In the genomic region with DNA sequence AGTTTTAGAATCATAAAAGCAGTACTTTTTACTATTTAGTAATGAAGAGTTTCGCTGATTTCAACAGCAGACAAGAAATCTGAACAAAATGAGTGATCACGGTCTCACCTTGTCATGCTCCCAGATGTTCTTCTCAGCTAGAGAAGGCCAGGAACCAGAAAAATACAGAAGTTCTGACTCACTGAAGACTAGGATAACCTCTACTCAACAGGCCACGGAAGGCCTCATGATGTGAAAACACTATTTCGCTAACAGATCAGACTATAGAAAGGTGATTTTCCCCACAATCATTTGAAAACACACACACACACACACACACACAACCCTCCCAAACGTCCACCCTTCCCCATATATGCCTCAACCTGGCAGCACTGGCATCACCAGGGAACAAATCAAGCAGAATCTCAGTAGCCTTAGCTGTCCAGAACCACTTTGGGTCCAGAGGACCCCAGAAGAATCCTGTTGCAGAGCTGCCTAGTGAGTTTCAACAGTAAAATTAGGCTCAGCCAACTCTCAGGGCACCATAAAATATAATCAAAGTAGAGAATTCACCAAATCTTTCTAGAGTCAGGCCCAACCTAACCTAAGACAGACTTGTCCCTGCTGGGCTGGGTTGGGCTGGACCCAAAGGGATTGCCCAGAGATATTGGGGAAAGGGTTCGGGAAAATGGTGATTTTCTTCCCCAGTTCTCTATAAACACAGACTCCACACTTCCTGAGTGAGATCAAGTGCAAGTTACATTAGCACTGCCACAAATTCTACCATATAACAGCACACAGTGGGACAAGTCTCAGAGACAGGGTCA, we compare ENCODE assay signal across 9 cellular contexts. TPM values are rescaled to one million over a fixed set of nuclear protein-coding genes. Genes with fewer than 3 reads are reported as not detected.
A peak's percentile ranks its signal among the peaks of the same experiment; 100 is the strongest.
DNase-seq lines count a peak whose midpoint lies in the region; ATAC-seq and TF ChIP-seq lines count a peak whose summit lies in the region.
"Had no signal": no experiment of that assay in that cellular context is flagged by ENCODE, and none has a peak within 500 bp of the region (broad histone marks: within the 10 kb centered on the region; RNA-seq: fewer than 3 reads in every experiment).

No MANE protein-coding gene starts in this region.

- H3K4me1 ChIP-seq in DOHH2 (ENCODE audit: control insufficient read depth, low read length) (peaks cover 14% of the 10 kb centered on the region), transverse colon (peaks cover 0 to 43% (median 2%) of the 10 kb centered on the region in 4 donors), left lung (peaks cover 7 to 28% of the 10 kb centered on the region in 2 donors)

- H3K36me3 ChIP-seq in DOHH2 (ENCODE audit: control insufficient read depth, low read length) (peaks cover 4% of the 10 kb centered on the region), transverse colon (no peaks in the 10 kb centered on the region), WERI-Rb-1 (peaks cover 7% of the 10 kb centered on the region), left lung (peaks cover 0 to 8% of the 10 kb centered on the region in 2 donors)

- no peak for DNase-seq in chondrocyte (ENCODE audit: low spot score)
- DNase-seq in transverse colon: no peak
- DNase-seq in WERI-Rb-1: no peak
- DNase-seq in left lung: no peak
- no peak for DNase-seq in 8988T

- H4K20me1 ChIP-seq in DOHH2 (ENCODE audit: control insufficient read depth, insufficient read depth, low read depth, low read length): peaks cover 4% of the 10 kb centered on the region; the same call in 1 of the 2 replicates

- H3K27ac ChIP-seq in DOHH2 (ENCODE audit: low read depth, low read length) (no peak overlapping the region), transverse colon (peak overlapping the region; percentile 3 to 70 (median 38)), WERI-Rb-1 (no peak overlapping the region), left lung (no peak overlapping the region)

- H3K4me3 Mint-ChIP-seq in chondrocyte (ENCODE audit: unreplicated experiment): peak overlapping the region; percentile 11

- TF ChIP-seq EP300 in transverse colon (IDR thresholded peaks at IDR 0.05; ENCODE audit: low read depth): no peak

- WGBS in transverse colon (ENCODE audit: low coverage in 1 of 2), 2 donors: 65 to 77% methylated on average over 6 of the region's 6 CpGs

- H3K4me3 ChIP-seq in DOHH2 (ENCODE audit: low read length) (no peak overlapping the region), transverse colon (no peak overlapping the region), WERI-Rb-1 (ENCODE audit: low read depth, low read length) (no peak overlapping the region), left lung (no peak overlapping the region)

- H3K36me3 Mint-ChIP-seq in chondrocyte (ENCODE audit: low read depth): no peaks in the 10 kb centered on the region

- H3K4me2 ChIP-seq in DOHH2 (ENCODE audit: low read length): 0 out of 2 replicates have a peak overlapping the region, but pooled peaks have one; percentile 10

- H3F3A ChIP-seq in DOHH2 (ENCODE audit: control insufficient read depth, insufficient read depth): no peaks in the 10 kb centered on the region

- H3K79me2 ChIP-seq in DOHH2 (ENCODE audit: control insufficient read depth, low read length): peaks cover 50% of the 10 kb centered on the region

- no peaks in the 10 kb centered on the region for H3K9me3 Mint-ChIP-seq in chondrocyte (ENCODE audit: low read depth)

- TF ChIP-seq CTCF in DOHH2 (IDR thresholded peaks at IDR 0.05; ENCODE audit: low read depth, low read length, poor library complexity, severe bottlenecking): no peak
- no peak for TF ChIP-seq CTCF in chondrocyte (IDR thresholded peaks at IDR 0.05)
- TF ChIP-seq CTCF in transverse colon (IDR thresholded peaks at IDR 0.05): no peak
- TF ChIP-seq CTCF in WERI-Rb-1 (IDR thresholded peaks at IDR 0.05; ENCODE audit: low read depth, low read length): no peak
- TF ChIP-seq CTCF in left lung (IDR thresholded peaks at IDR 0.05): no peak

- intact Hi-C loops in transverse colon (cut with DNase I; ENCODE audit: low total_unique reads) (no loop called here), left lung (cut with DNase I) (no loop called here)

- ATAC-seq in GM21367 (IDR thresholded peaks at IDR 0.05; ENCODE audit: unreplicated experiment) (peak; percentile 79), HG03565 (IDR thresholded peaks at IDR 0.05; ENCODE audit: unreplicated experiment) (peak; percentile 86), left lung (no peak)
- ATAC-seq: HCT116 had no signal

- H3K27me3 ChIP-seq in DOHH2 (ENCODE audit: control insufficient read depth, low read length) (no peaks in the 10 kb centered on the region), transverse colon (no peaks in the 10 kb centered on the region), WERI-Rb-1 (ENCODE audit: insufficient read depth, low read depth, severe bottlenecking) (no peaks in the 10 kb centered on the region), left lung (no peaks in the 10 kb centered on the region)

- no peaks in the 10 kb centered on the region for H3K27me3 Mint-ChIP-seq in chondrocyte (ENCODE audit: low read depth)

- H3K4me1 Mint-ChIP-seq in chondrocyte (ENCODE audit: low read depth): peaks cover 59% of the 10 kb centered on the region

- H3K9me3 ChIP-seq in DOHH2 (ENCODE audit: control insufficient read depth, insufficient read depth, low read length) (no peaks in the 10 kb centered on the region), transverse colon (no peaks in the 10 kb centered on the region), WERI-Rb-1 (ENCODE audit: severe bottlenecking) (no peaks in the 10 kb centered on the region), left lung (no peaks in the 10 kb centered on the region)

- in situ Hi-C loops in transverse colon (cut with MboI; ENCODE audit: low pct_ligation_motif_present in 1 of 4, low pct_unique_long_range_greater_than_20kb in 1 of 4, low sequenced_read_pairs in 3 of 4): no loop called here

- no peaks in the 10 kb centered on the region for H3K9me2 ChIP-seq in DOHH2 (replicated peaks; ENCODE audit: control insufficient read depth, low read length)

- TF ChIP-seq POLR2A in transverse colon (IDR thresholded peaks at IDR 0.05): no peak

- peak overlapping the region; percentile 96 for H3K27ac Mint-ChIP-seq in chondrocyte (ENCODE audit: unreplicated experiment)

RNA-seq across cellular contexts. Expression of a gene that starts 7.9 kb away (rescaled TPM):
- total RNA-seq in chondrocyte (27.5 to 32.3 TPM (median 28.0 TPM) in 3 replicates), transverse colon (10 to 100 TPM in 3 of 4 donors, 1 to 10 TPM in 1; 7.6 to 22.5 (median 20.2) TPM), left lung (10 to 100 TPM; 19.8 to 23.2 TPM)

RNA-seq across cellular contexts. Expression of a gene that starts 28.1 kb away (rescaled TPM):
- total RNA-seq in chondrocyte: 0.70 to 0.97 TPM (median 0.79 TPM) in 3 replicates
- total RNA-seq in transverse colon: 1 to 10 TPM in 2 of 4 donors, under 1 TPM in 1, not detected in 1; 0.80 to 7.5 (median 3.7) TPM
- 1 to 10 TPM in 1 of 2 donors, under 1 TPM in 1; 0.41 to 1.2 TPM for total RNA-seq in left lung

Comparison
In these comparisons a context has a peak if more than half of its experiments do, and no peak if none do; other contexts are left out.
1. H3K27ac ChIP-seq: peak in transverse colon (4 of 4); none in DOHH2 (single experiment), WERI-Rb-1 (single experiment) and left lung (0 of 2).